ENCODE assay signal across 9 cellular contexts in genomic region chr20:55099251-55099650, GRCh38.
"Had no signal": no experiment of that assay in that cellular context is flagged by ENCODE, and none has a peak within 500 bp of the region (broad histone marks: within the 10 kb centered on the region; RNA-seq: fewer than 3 reads in every experiment).

No MANE protein-coding gene starts in this region.

- H3K36me3 ChIP-seq: HAP-1 had no signal

- H2AFZ ChIP-seq: GM23248 had no signal

- H3K4me1 ChIP-seq: HAP-1 had no signal

- H3K27ac ChIP-seq: GM23248, KMS-11 had no signal

- H3K4me3 ChIP-seq: GM23248, HAP-1 had no signal

- H3K9me3 ChIP-seq: HAP-1 had no signal

- DNase-seq: GM23248, GOT3, H7, HFFc6, Karpas-422, KBM-7 had no signal

- H3K4me2 ChIP-seq: KMS-11 had no signal

- ATAC-seq: HCT116 had no signal

- H3K9ac ChIP-seq: GM23248, KMS-11 had no signal
